19 cellular contexts compared by ENCODE assay signal in genomic region chr6:23228439-23229024, GRCh38.
DNase-seq lines count a peak whose midpoint lies in the region; ATAC-seq and TF ChIP-seq lines count a peak whose summit lies in the region.
"Had no signal": no experiment of that assay in that cellular context is flagged by ENCODE, and none has a peak within 500 bp of the region (broad histone marks: within the 10 kb centered on the region; RNA-seq: fewer than 3 reads in every experiment).

No MANE protein-coding gene starts in this region.

- H3K27me3 ChIP-seq in SK-N-SH (ENCODE audit: insufficient read depth) (no peaks in the 10 kb centered on the region), mammary epithelial cell (ENCODE audit: insufficient read depth, low read length) (no peaks in the 10 kb centered on the region), neuronal stem cell (ENCODE audit: control insufficient read depth in 3 of 3, insufficient read depth in 3 of 3, low read depth in 1 of 3, low read length in 3 of 3) (no peaks in the 10 kb centered on the region)
- H3K27me3 ChIP-seq: right lobe of liver had no signal

- H4K8ac ChIP-seq in neuronal stem cell (ENCODE audit: low read depth, low read length): no peak overlapping the region

- no peak overlapping the region for H3K4ac ChIP-seq in neuronal stem cell (ENCODE audit: low read length)

- H3K23ac ChIP-seq in neuronal stem cell (ENCODE audit: low read depth, low read length, poor library complexity): no peak overlapping the region

- H3K4me1 ChIP-seq in SK-N-SH (ENCODE audit: control insufficient read depth in 1 of 2, insufficient read depth in 2 of 2, low read depth in 1 of 2, low read length in 1 of 2) (no peaks in the 10 kb centered on the region), mammary epithelial cell (ENCODE audit: insufficient read depth, low read length) (no peaks in the 10 kb centered on the region), neuronal stem cell (ENCODE audit: control insufficient read depth in 2 of 2, insufficient read depth in 1 of 2, low read depth in 1 of 2, low read length in 2 of 2) (no peaks in the 10 kb centered on the region)
- H3K4me1 ChIP-seq: parathyroid adenoma, right lobe of liver had no signal

- no peak overlapping the region for H3K18ac ChIP-seq in neuronal stem cell (ENCODE audit: low read length)

- H2BK12ac ChIP-seq in neuronal stem cell (ENCODE audit: low read length): no peak overlapping the region

- H2AFZ ChIP-seq in SK-N-SH (ENCODE audit: low read depth) (no peak overlapping the region), mammary epithelial cell (ENCODE audit: low read depth, low read length) (no peak overlapping the region), neuronal stem cell (ENCODE audit: low read length) (peak overlapping the region; percentile 56)
- H2AFZ ChIP-seq: parathyroid adenoma had no signal

- no peak for TF ChIP-seq RAD21 in SK-N-SH (IDR thresholded peaks at IDR 0.05; ENCODE audit: low read length)

- H3K79me1 ChIP-seq in neuronal stem cell (ENCODE audit: low read depth, low read length): no peaks in the 10 kb centered on the region

- dilution Hi-C loops in mammary epithelial cell (cut with HindIII; ENCODE audit: low sequenced_read_pairs): no loop called here

- H3K9me2 ChIP-seq in SK-N-SH: no peaks in the 10 kb centered on the region

- intact Hi-C loops in mammary epithelial cell (cut with micrococcal nuclease): no loop called here

- H3K4me3 ChIP-seq in SK-N-SH (ENCODE audit: low read depth in 2 of 2, low read length in 1 of 2) (no peak overlapping the region), mammary epithelial cell (replicated peaks in 1 of 3; ENCODE audit: insufficient read depth in 1 of 3, low read depth in 2 of 3, low read length in 3 of 3) (no peak overlapping the region), neuronal stem cell (ENCODE audit: low read length in 2 of 2) (no peak overlapping the region)
- H3K4me3 ChIP-seq: K562, right lobe of liver had no signal

- no peak overlapping the region for H2BK15ac ChIP-seq in neuronal stem cell (ENCODE audit: low read length)

- H3K9ac ChIP-seq in SK-N-SH (no peak overlapping the region), mammary epithelial cell (ENCODE audit: insufficient read depth, low read length) (no peak overlapping the region), neuronal stem cell (ENCODE audit: low read depth, low read length, poor library complexity) (no peak overlapping the region)
- H3K9ac ChIP-seq: parathyroid adenoma had no signal

- H3K36me3 ChIP-seq in SK-N-SH (replicated peaks in 1 of 2; ENCODE audit: control insufficient read depth in 1 of 2, insufficient read depth in 2 of 2, low read length in 1 of 2) (no peaks in the 10 kb centered on the region), mammary epithelial cell (ENCODE audit: insufficient read depth, low read length) (no peaks in the 10 kb centered on the region), neuronal stem cell (replicated peaks in 1 of 2; ENCODE audit: control insufficient read depth in 2 of 2, insufficient read depth in 2 of 2, low read length in 2 of 2) (no peaks in the 10 kb centered on the region)
- H3K36me3 ChIP-seq: right lobe of liver had no signal

- TF ChIP-seq EP300 in SK-N-SH (IDR thresholded peaks at IDR 0.05; ENCODE audit: borderline replicate concordance in 1 of 2, low read depth in 1 of 2, low read length in 1 of 2): no peak

- no peak overlapping the region for H4K91ac ChIP-seq in neuronal stem cell (ENCODE audit: low read depth, low read length, poor library complexity)

- ATAC-seq in SK-N-SH treated with all-trans-retinoic acid at 6 μM for 48 hours (peak; percentile 46; the same call in 2 of the 3 replicates), GM18517 (IDR thresholded peaks at IDR 0.05; ENCODE audit: unreplicated experiment) (no peak)
- ATAC-seq: K562, left cardiac atrium, natural killer cell, right lobe of liver had no signal

- CTCF ChIA-PET in SK-N-SH (lab: Yijun Ruan, JAX) (no interaction called here), mammary epithelial cell (lab: Charles Lee; ENCODE audit: low non-redundant PET) (no interaction called here)

- no peaks in the 10 kb centered on the region for H3K79me2 ChIP-seq in SK-N-SH (ENCODE audit: insufficient read depth)
- no peaks in the 10 kb centered on the region for H3K79me2 ChIP-seq in mammary epithelial cell (ENCODE audit: insufficient read depth, low read length)
- H3K79me2 ChIP-seq: parathyroid adenoma had no signal

- H3K27ac ChIP-seq in SK-N-SH (ENCODE audit: low read depth in 2 of 2, low read length in 1 of 2) (no peak overlapping the region), mammary epithelial cell (ENCODE audit: insufficient read depth, low read depth, low read length) (no peak overlapping the region), neuronal stem cell (replicated peaks; ENCODE audit: low read length) (no peak overlapping the region)
- H3K27ac ChIP-seq: parathyroid adenoma, right lobe of liver had no signal

- H2BK120ac ChIP-seq in neuronal stem cell (ENCODE audit: low read depth, low read length): no peak overlapping the region

- no peak for TF ChIP-seq CTCF in SK-N-SH (IDR thresholded peaks at IDR 0.05)
- TF ChIP-seq CTCF in mammary epithelial cell (conservative IDR thresholded peaks at IDR 0.05 in 1 of 2, IDR thresholded peaks at IDR 0.05 in 1 of 2; ENCODE audit: extremely low read depth in 1 of 2, insufficient read depth in 1 of 2, low read depth in 1 of 2, low read length in 2 of 2): no peak

- H3K14ac ChIP-seq in neuronal stem cell (ENCODE audit: low read length): no peak overlapping the region

- H4K20me1 ChIP-seq in SK-N-SH (ENCODE audit: insufficient read depth) (no peaks in the 10 kb centered on the region), mammary epithelial cell (ENCODE audit: insufficient read depth, low read length) (no peaks in the 10 kb centered on the region)

- no peak overlapping the region for H2BK5ac ChIP-seq in neuronal stem cell (ENCODE audit: low read length)

- no peaks in the 10 kb centered on the region; the same call in 1 of the 2 replicates for H3K9me3 ChIP-seq in SK-N-SH
- peaks cover 5% of the 10 kb centered on the region for H3K9me3 ChIP-seq in mammary epithelial cell (replicated peaks; ENCODE audit: insufficient read depth, low read length)
- H3K9me3 ChIP-seq in neuronal stem cell (replicated peaks in 1 of 2; ENCODE audit: control insufficient read depth in 2 of 2, insufficient read depth in 1 of 2, low read depth in 1 of 2, low read length in 2 of 2): no peaks in the 10 kb centered on the region
- H3K9me3 ChIP-seq: right lobe of liver had no signal

- no peaks in the 10 kb centered on the region for H3F3A ChIP-seq in SK-N-SH (replicated peaks; ENCODE audit: insufficient read depth)

- no peak overlapping the region for H2AK5ac ChIP-seq in neuronal stem cell (ENCODE audit: low read depth, low read length)

- BruUV-seq in mammary epithelial cell (replicated peaks; lab: Mats Ljungman, UMichigan): no TSS peak

- in situ Hi-C loops in mammary epithelial cell (cut with MboI; ENCODE audit: low sequenced_read_pairs in 2 of 2) (no loop called here), KBM-7 (cut with MboI; ENCODE audit: low pct_unique_long_range_greater_than_20kb, low sequenced_read_pairs) (no loop called here)

- no peak for DNase-seq in SK-N-SH
- DNase-seq in OCI-M1 (lab: John Stamatoyannopoulos, UW): peak; percentile 25
- DNase-seq in mammary epithelial cell: peak; percentile 2
- no peak for DNase-seq in neuronal stem cell (ENCODE audit: low spot score)
- no peak for DNase-seq in KBM-7
- no peak for DNase-seq in 8988T
- DNase-seq: activated CD4-positive, alpha-beta T cell treated with anti-CD3 and anti-CD28 coated beads, Interleukin-2, amount 10 ng/mL, durations not matched to agents 7 days and 5 days; activated naive CD8-positive, alpha-beta T cell treated with anti-CD3 and anti-CD28 coated beads, Interleukin-2, amount 10 ng/mL, durations not matched to agents 7 days and 5 days; COR-L47; foreskin melanocyte; left cardiac atrium; natural killer cell; NCI-H1930; NCI-H345; right lobe of liver had no signal

- H3K4me2 ChIP-seq in SK-N-SH (no peak overlapping the region), mammary epithelial cell (ENCODE audit: insufficient read depth, low read depth, low read length) (no peak overlapping the region), neuronal stem cell (ENCODE audit: insufficient read depth, low read length, poor library complexity, severe bottlenecking) (no peak overlapping the region)

- POLR2A ChIA-PET in SK-N-SH (lab: Yijun Ruan, JAX): no interaction called here

- 80% methylated on average over 6 of the region's 11 CpGs for WGBS in SK-N-SH (ENCODE audit: low lambda C conversion rate)
- WGBS in mammary epithelial cell (ENCODE audit: low coverage, missing lambda C conversion rate): 76% methylated on average over 5 of the region's 11 CpGs
- no CpG with 5 or more reads among the region's 11 CpGs for WGBS in neuronal stem cell (ENCODE audit: extremely low coverage in 2 of 2, insufficient read length in 2 of 2, insufficient replicate concordance in 1 of 2), 2 donors

TF ChIP-seq in SK-N-SH treated with all-trans-retinoic acid at 6 μM for 48 hours, 23 proteins besides CTCF, POLR2A, EP300 and RAD21 (continues in another document):
- TF ChIP-seq RARB (CRISPR knock-in tag; IDR thresholded peaks at IDR 0.05): no peak
- TF ChIP-seq GLIS3 (CRISPR knock-in tag; IDR thresholded peaks at IDR 0.05): no peak
- TF ChIP-seq ZFP3 (CRISPR knock-in tag; IDR thresholded peaks at IDR 0.05): no peak

TF ChIP-seq in SK-N-SH, 30 proteins besides CTCF, POLR2A, EP300 and RAD21 (continues in another document):
- no peak for TF ChIP-seq MEF2A (IDR thresholded peaks at IDR 0.05; ENCODE audit: borderline replicate concordance, low read depth)
- no peak for TF ChIP-seq ELF1 (IDR thresholded peaks at IDR 0.05)

Comparison
In these comparisons a context has a peak if more than half of its experiments do, and no peak if none do; other contexts are left out.
1. DNase-seq: peak in OCI-M1 (single experiment) and mammary epithelial cell (single experiment); none in SK-N-SH (single experiment), neuronal stem cell (single experiment), KBM-7 (single experiment) and 8988T (single experiment).